Comparison of ENCODE assay signal across 27 cellular contexts in genomic region chr2:218344090-218344754, GRCh38. TPM values are rescaled to one million over a fixed set of nuclear protein-coding genes. Genes with fewer than 3 reads are reported as not detected.
DNase-seq lines count a peak whose midpoint lies in the region; ATAC-seq, FAIRE-seq and TF ChIP-seq lines count a peak whose summit lies in the region.
"Had no signal": no experiment of that assay in that cellular context is flagged by ENCODE, and none has a peak within 500 bp of the region (broad histone marks: within the 10 kb centered on the region; RNA-seq: fewer than 3 reads in every experiment).

No MANE protein-coding gene starts in this region.

- H4K8ac ChIP-seq in H1 (ENCODE audit: extremely low read depth, insufficient read depth, low read length) = peak overlapping the region; percentile 68; the same call in 1 of the 2 replicates

- H2BK12ac ChIP-seq in H1 (ENCODE audit: low read depth, low read length) = no peak overlapping the region

- H3K56ac ChIP-seq in H1 (replicated peaks; ENCODE audit: insufficient read length, low read depth, low read length) = no peak overlapping the region

- CTCF ChIA-PET in H1 (lab: Charles Lee; ENCODE audit: partially characterized antibody) = interaction anchor here (0.6 to 3.0 kb wide), 8 partner anchors 12 to 558 kb away, joined by 3 to 18 read pairs (median 3); partner anchors contain the start of gene CATIP

- no peak for TF ChIP-seq RAD21 in H1 (IDR thresholded peaks at IDR 0.05 in 1 of 2, conservative IDR thresholded peaks at IDR 0.05 in 1 of 2; ENCODE audit: low read depth in 2 of 2, low read length in 2 of 2)

- no peaks in the 10 kb centered on the region for H3K79me1 ChIP-seq in H1 (ENCODE audit: low read depth, low read length)

- no peak overlapping the region for H2AK5ac ChIP-seq in H1 (ENCODE audit: low read depth, low read length)

- FAIRE-seq in H1 (lab: Jason Lieb, UNC) = no peak
- FAIRE-seq: frontal cortex, GM12878 had no signal

- no peak for TF ChIP-seq POLR2A in H1 (IDR thresholded peaks at IDR 0.05; ENCODE audit: control extremely low read depth in 1 of 2, low read depth in 2 of 2, low read length in 2 of 2)

- H3K4ac ChIP-seq in H1 (replicated peaks; ENCODE audit: insufficient read length, low read depth, low read length) = no peak overlapping the region

- H3K36me3 ChIP-seq in ACC112 (ENCODE audit: insufficient read depth, low read length) = no peaks in the 10 kb centered on the region
- H3K36me3 ChIP-seq in H1 (ENCODE audit: control insufficient read depth in 2 of 4, insufficient read depth in 4 of 4, low read length in 3 of 4) = no peaks in the 10 kb centered on the region; a peak in 1 of 8 replicates
- H3K36me3 ChIP-seq: BE2C, MG63, prostate gland had no signal

- POLR2A ChIA-PET in H1 (lab: Charles Lee; ENCODE audit: partially characterized antibody) = interaction anchor here (1.0 kb wide), 1 partner anchor 12 kb away, joined by 3 read pairs; the partner anchor contains the start of gene CATIP

- no peak overlapping the region for H2BK15ac ChIP-seq in H1 (ENCODE audit: low read length)

- TF ChIP-seq EP300 in H1 (IDR thresholded peaks at IDR 0.05; ENCODE audit: borderline replicate concordance in 1 of 2, low read depth in 2 of 2, low read length in 2 of 2) = no peak

- no peak overlapping the region for H4K91ac ChIP-seq in H1 (replicated peaks; ENCODE audit: insufficient read length, low read length)

- no peak for TF ChIP-seq CTCF in H1 (IDR thresholded peaks at IDR 0.05; ENCODE audit: control extremely low read depth in 1 of 3, insufficient read depth in 1 of 3, low read depth in 1 of 3, low read length in 3 of 3)

- H4K5ac ChIP-seq in H1 (ENCODE audit: insufficient read length, low read depth, low read length) = no peak overlapping the region

- H3K4me3 ChIP-seq in ACC112 (ENCODE audit: low read depth, low read length) = no peak overlapping the region
- H3K4me3 ChIP-seq in H1 (ENCODE audit: extremely low read depth in 1 of 4, insufficient read depth in 2 of 4, low read depth in 3 of 4, low read length in 4 of 4) = no peak overlapping the region
- H3K4me3 ChIP-seq: GM12878, lung, MG63, prostate gland, upper lobe of left lung had no signal

- H2AFZ ChIP-seq in ACC112 (ENCODE audit: low read length, unreplicated experiment) (no peak overlapping the region), H1 (ENCODE audit: low read length) (no peak overlapping the region)

- no peak overlapping the region for H3K14ac ChIP-seq in H1 (ENCODE audit: insufficient read length)

- intact Hi-C loops in posterior vena cava (cut with DNase I) = no loop called here

- H3K4me1 ChIP-seq in ACC112 (ENCODE audit: control insufficient read depth, insufficient read depth, low read length, unreplicated experiment) = peaks cover 17% of the 10 kb centered on the region
- H3K4me1 ChIP-seq in H1 (replicated peaks in 1 of 4; ENCODE audit: control insufficient read depth in 3 of 4, insufficient read depth in 4 of 4, low read length in 3 of 4) = peaks cover 0 to 4% (median 0%) of the 10 kb centered on the region in 4 experiments; a peak in 1 of 7 replicates
- H3K4me1 ChIP-seq: prostate gland, upper lobe of left lung had no signal

- H3K23ac ChIP-seq in H1 (ENCODE audit: insufficient read length) = no peak overlapping the region

- no peak overlapping the region for H3K9ac ChIP-seq in H1 (replicated peaks in 1 of 4; ENCODE audit: extremely low read depth in 1 of 4, low read depth in 3 of 4, low read length in 3 of 4)

- no peak overlapping the region for H2BK20ac ChIP-seq in H1 (ENCODE audit: low read length)

- H4K20me1 ChIP-seq in H1 (replicated peaks in 1 of 2; ENCODE audit: control insufficient read depth in 1 of 2, insufficient read depth in 2 of 2, low read length in 2 of 2) = no peaks in the 10 kb centered on the region

- no peaks in the 10 kb centered on the region for H3K27me3 ChIP-seq in ACC112 (ENCODE audit: insufficient read depth, low read length)
- no peaks in the 10 kb centered on the region for H3K27me3 ChIP-seq in H1 (replicated peaks in 1 of 4; ENCODE audit: control insufficient read depth in 3 of 4, extremely low read depth in 1 of 4, insufficient read depth in 3 of 4, low read length in 3 of 4)
- H3K27me3 ChIP-seq: BE2C, MG63, upper lobe of left lung had no signal

- no peak overlapping the region for H2BK5ac ChIP-seq in H1 (ENCODE audit: low read depth, low read length)

- no peaks in the 10 kb centered on the region for H3K23me2 ChIP-seq in H1 (ENCODE audit: low read depth, low read length)

- no peak overlapping the region for H3K4me2 ChIP-seq in H1 (ENCODE audit: insufficient read depth in 1 of 2, low read depth in 2 of 2, low read length in 2 of 2)

- H3K27ac ChIP-seq in ACC112 (ENCODE audit: low read depth, low read length) (peak overlapping the region; percentile 46; the same call in 1 of the 2 replicates), H1 (ENCODE audit: low read depth, low read length) (no peak overlapping the region)
- H3K27ac ChIP-seq: upper lobe of left lung had no signal

- no peaks in the 10 kb centered on the region for H3K79me2 ChIP-seq in ACC112 (ENCODE audit: control insufficient read depth, insufficient read depth, low read length, unreplicated experiment)
- no peaks in the 10 kb centered on the region for H3K79me2 ChIP-seq in H1 (ENCODE audit: control insufficient read depth in 1 of 2, insufficient read depth in 2 of 2, low read length in 2 of 2)

- no peak overlapping the region for H3K18ac ChIP-seq in H1 (ENCODE audit: extremely low read depth, low read length)

- WGBS in H1 (ENCODE audit: extremely low coverage in 1 of 2, insufficient coverage in 1 of 2, insufficient read length in 1 of 2, insufficient replicate concordance in 2 of 2, low coverage in 1 of 2, low lambda C conversion rate in 2 of 2, missing lambda C conversion rate in 1 of 2), 2 experiments = 88% methylated on average over 12 of the region's 12 CpGs; no CpG with 5 or more reads in 1 of the 2 experiments

- DNase-seq in M059J (ENCODE audit: low read depth) (peak; percentile 43), H1 (ENCODE audit: low read depth in 1 of 2, low spot score in 2 of 2) (no peak), posterior vena cava (ENCODE audit: low spot score) (peak; percentile 67), T1000 (lab: John Stamatoyannopoulos, UW) (no peak), NCI-H2081 treated with DMSO at 0.1 percent for 48 hours (lab: John Stamatoyannopoulos, UW) (no peak)
- DNase-seq in activated CD4-positive, alpha-beta T cell treated with anti-CD3 and anti-CD28 coated beads for 1 hour = no peak
- DNase-seq: activated CD4-positive, alpha-beta T cell treated with anti-CD3 and anti-CD28 coated beads, Interleukin-2, amount 50 U/mL, for 48 hours; activated CD8-positive, alpha-beta memory T cell treated with anti-CD3 and anti-CD28 coated beads, Interleukin-2, amount 50 U/mL, for 4 hours; anterior cingulate cortex; DND-41; effector CD4-positive, alpha-beta T cell; hypothalamus; NCI-H1417 treated with DMSO at 0.1 percent for 48 hours; NCI-H446; SHP77 treated with DMSO at 0.1 percent for 48 hours had no signal

- H2BK120ac ChIP-seq in H1 (replicated peaks; ENCODE audit: low read depth, low read length) = no peak overlapping the region

- ATAC-seq in HG02840 (IDR thresholded peaks at IDR 0.05; ENCODE audit: low FRiP score, unreplicated experiment) = no peak
- ATAC-seq: GM12878, WTC11 had no signal

- H3K9me3 ChIP-seq in H1 (ENCODE audit: insufficient read depth in 2 of 2, low read depth in 1 of 2, low read length in 1 of 2) = no peaks in the 10 kb centered on the region
- H3K9me3 ChIP-seq: BE2C, MG63, prostate gland, upper lobe of left lung had no signal

RNA-seq across cellular contexts. Expression of gene CATIP, which starts 12.4 kb away (rescaled TPM):
- total RNA-seq in M059J (2014; rRNA removed; shearing (Covaris generic)) = not detected in 2 replicates
- total RNA-seq in H1 (2021; fragmentation: NEBNext Ultra II Directional; extraction: Animal tissue kit (Norgen Biotek cat#: 25700)) = not detected in 2 replicates
- not detected in 2 replicates for polyA plus RNA-seq in H1 (2011; rRNA removed)
- polyA plus RNA-seq in H1 (2011; cell fraction: cytosol; rRNA removed) = 0.27 TPM
- polyA plus RNA-seq in H1 (2011; cell fraction: nucleus; rRNA removed) = 0.87 TPM
- 0.16 to 0.34 TPM in 2 of 4 replicates, not detected in the others for polyA plus RNA-seq in H1 (2012, experiment 1 of 2)
- not detected for polyA plus RNA-seq in H1 (2012, experiment 2 of 2)
- not detected for polyA plus RNA-seq in H1 (2013, experiment 1 of 2)
- 0.07 TPM for polyA plus RNA-seq in H1 (2013, experiment 2 of 2)
- polyA minus RNA-seq in H1 (2011; rRNA and poly(A)+ RNA removed) = 0.60 TPM in 1 of 2 replicates, not detected in the other
- polyA minus RNA-seq in H1 (2011; cell fraction: cytosol; rRNA and poly(A)+ RNA removed) = not detected
- polyA minus RNA-seq in H1 (2011; cell fraction: nucleus; rRNA and poly(A)+ RNA removed) = not detected
- total RNA-seq in posterior vena cava = not detected
- total RNA-seq: A673, frontal cortex, GM12878 had no signal
- polyA plus RNA-seq: esophagus had no signal

RNA-seq across cellular contexts. Expression of gene SLC11A1, which starts 37.9 kb away (rescaled TPM):
- 0.02 and 0.07 TPM in 2 replicates for total RNA-seq in M059J (2014; rRNA removed; shearing (Covaris generic))
- total RNA-seq in H1 (2021; fragmentation: NEBNext Ultra II Directional; extraction: Animal tissue kit (Norgen Biotek cat#: 25700)) = 0.21 and 0.43 TPM in 2 replicates
- polyA plus RNA-seq in H1 (2011; rRNA removed) = 0.13 and 0.20 TPM in 2 replicates
- 0.05 TPM for polyA plus RNA-seq in H1 (2011; cell fraction: cytosol; rRNA removed)
- 0.36 TPM for polyA plus RNA-seq in H1 (2011; cell fraction: nucleus; rRNA removed)
- polyA plus RNA-seq in H1 (2012, experiment 1 of 2) = 0.07 to 0.27 TPM (median 0.08 TPM) in 3 of 4 replicates, not detected in the other
- 0.07 TPM for polyA plus RNA-seq in H1 (2012, experiment 2 of 2)
- polyA plus RNA-seq in H1 (2013, experiment 1 of 2) = 0.12 TPM
- polyA plus RNA-seq in H1 (2013, experiment 2 of 2) = 0.09 TPM
- 0.05 TPM in 1 of 2 replicates, not detected in the other for polyA minus RNA-seq in H1 (2011; rRNA and poly(A)+ RNA removed)
- polyA minus RNA-seq in H1 (2011; cell fraction: cytosol; rRNA and poly(A)+ RNA removed) = not detected
- polyA minus RNA-seq in H1 (2011; cell fraction: nucleus; rRNA and poly(A)+ RNA removed) = 1.3 TPM
- total RNA-seq in posterior vena cava = 10 to 100 TPM; 28.8 to 77.1 TPM

RNA-seq across cellular contexts. Expression of gene TMBIM1, which starts 51.9 kb away (rescaled TPM):
- total RNA-seq in M059J (2014; rRNA removed; shearing (Covaris generic)) = 89.2 and 132 TPM in 2 replicates
- total RNA-seq in H1 (2021; fragmentation: NEBNext Ultra II Directional; extraction: Animal tissue kit (Norgen Biotek cat#: 25700)) = 22.1 and 24.5 TPM in 2 replicates
- 36.8 and 43.6 TPM in 2 replicates for polyA plus RNA-seq in H1 (2011; rRNA removed)
- 23.4 TPM for polyA plus RNA-seq in H1 (2011; cell fraction: cytosol; rRNA removed)
- 42.4 TPM for polyA plus RNA-seq in H1 (2011; cell fraction: nucleus; rRNA removed)
- polyA plus RNA-seq in H1 (2012, experiment 1 of 2) = 24.9 to 38.2 TPM (median 34.3 TPM) in 4 replicates
- polyA plus RNA-seq in H1 (2012, experiment 2 of 2) = 42.7 TPM
- polyA plus RNA-seq in H1 (2013, experiment 1 of 2) = 36.6 TPM
- 40.2 TPM for polyA plus RNA-seq in H1 (2013, experiment 2 of 2)
- polyA minus RNA-seq in H1 (2011; rRNA and poly(A)+ RNA removed) = 37.0 and 45.4 TPM in 2 replicates
- 12.4 TPM for polyA minus RNA-seq in H1 (2011; cell fraction: cytosol; rRNA and poly(A)+ RNA removed)
- polyA minus RNA-seq in H1 (2011; cell fraction: nucleus; rRNA and poly(A)+ RNA removed) = 11.7 TPM
- 100 to 1,000 TPM; 191 to 195 TPM for total RNA-seq in posterior vena cava

RNA-seq across cellular contexts. Expression of gene CTDSP1, which starts 55.4 kb away (rescaled TPM):
- 31.6 and 37.8 TPM in 2 replicates for total RNA-seq in M059J (2014; rRNA removed; shearing (Covaris generic))
- 20.3 and 20.9 TPM in 2 replicates for total RNA-seq in H1 (2021; fragmentation: NEBNext Ultra II Directional; extraction: Animal tissue kit (Norgen Biotek cat#: 25700))
- 35.2 and 51.8 TPM in 2 replicates for polyA plus RNA-seq in H1 (2011; rRNA removed)
- 37.5 TPM for polyA plus RNA-seq in H1 (2011; cell fraction: cytosol; rRNA removed)
- polyA plus RNA-seq in H1 (2011; cell fraction: nucleus; rRNA removed) = 41.5 TPM
- 26.6 to 32.0 TPM (median 28.6 TPM) in 4 replicates for polyA plus RNA-seq in H1 (2012, experiment 1 of 2)
- polyA plus RNA-seq in H1 (2012, experiment 2 of 2) = 32.8 TPM
- 10.2 TPM for polyA plus RNA-seq in H1 (2013, experiment 1 of 2)
- polyA plus RNA-seq in H1 (2013, experiment 2 of 2) = 10.7 TPM
- polyA minus RNA-seq in H1 (2011; rRNA and poly(A)+ RNA removed) = 29.1 and 46.5 TPM in 2 replicates
- 23.2 TPM for polyA minus RNA-seq in H1 (2011; cell fraction: cytosol; rRNA and poly(A)+ RNA removed)
- polyA minus RNA-seq in H1 (2011; cell fraction: nucleus; rRNA and poly(A)+ RNA removed) = 25.6 TPM
- 100 to 1,000 TPM; 112 to 142 TPM for total RNA-seq in posterior vena cava

Comparison
In these comparisons a context has a peak if more than half of its experiments do, and no peak if none do; other contexts are left out.
1. DNase-seq: peak in M059J (single experiment) and posterior vena cava (single experiment); none in H1 (0 of 2), T1000 (single experiment), activated CD4-positive, alpha-beta T cell treated with anti-CD3 and anti-CD28 coated beads for 1 hour (single experiment) and NCI-H2081 treated with DMSO at 0.1 percent for 48 hours (single experiment).
2. RNA of gene SLC11A1, which starts 37.9 kb away (total RNA-seq): 28.8 to 77.1 TPM in posterior vena cava; 0.21 to 0.43 TPM in H1 and 0.02 to 0.07 TPM in M059J; every median in the first group is over 10 times any median in the second.